ENCODE assay signal across 8 cellular contexts in genomic region chr12:45244561-45245348, GRCh38. TPM values are rescaled to one million over a fixed set of nuclear protein-coding genes. Genes with fewer than 3 reads are reported as not detected.
DNase-seq lines count a peak whose midpoint lies in the region; ATAC-seq and TF ChIP-seq lines count a peak whose summit lies in the region.

No MANE protein-coding gene starts in this region.

- no peaks in the 10 kb centered on the region for H3K36me3 ChIP-seq in upper lobe of right lung

- H3K4me3 ChIP-seq in upper lobe of right lung: no peak overlapping the region

- intact Hi-C loops in upper lobe of right lung (cut with DNase I): no loop called here

- peak; percentile 84 for ATAC-seq in GM19328 (IDR thresholded peaks at IDR 0.05; ENCODE audit: unreplicated experiment)
- peak; percentile 94 for ATAC-seq in HG03432 (IDR thresholded peaks at IDR 0.05; ENCODE audit: unreplicated experiment)
- peak; percentile 85 for ATAC-seq in upper lobe of right lung

- H3K27me3 ChIP-seq in upper lobe of right lung: no peaks in the 10 kb centered on the region

- H3K4me1 ChIP-seq in upper lobe of right lung: peaks cover 28% of the 10 kb centered on the region

- TF ChIP-seq CTCF in AG09319 (IDR thresholded peaks at IDR 0.05; ENCODE audit: low read depth, low read length): no peak
- no peak for TF ChIP-seq CTCF in upper lobe of right lung (IDR thresholded peaks at IDR 0.05)

- H3K9me3 ChIP-seq in upper lobe of right lung: no peaks in the 10 kb centered on the region

- DNase-seq in AG09319 (ENCODE audit: extremely low read depth, low read depth): peak; percentile 60
- DNase-seq in fibroblast of gingiva (ENCODE audit: low read depth): peak; percentile 81
- no peak for DNase-seq in upper lobe of right lung
- no peak for DNase-seq in SHP77 (lab: John Stamatoyannopoulos, UW)
- DNase-seq in NCI-H1105 (lab: John Stamatoyannopoulos, UW): no peak
- DNase-seq in NCI-H748 (lab: John Stamatoyannopoulos, UW; ENCODE audit: unreplicated experiment): no peak

- peak overlapping the region; percentile 1 for H3K27ac ChIP-seq in upper lobe of right lung

RNA-seq across cellular contexts. Expression of gene ANO6, which starts 28.9 kb away (rescaled TPM):
- 85.0 TPM for total RNA-seq in upper lobe of right lung

Comparison
In these comparisons a context has a peak if more than half of its experiments do, and no peak if none do; other contexts are left out.
1. DNase-seq: peak in AG09319 (single experiment) and fibroblast of gingiva (single experiment); none in upper lobe of right lung (single experiment), SHP77 (0 of 2), NCI-H1105 (single experiment) and NCI-H748 (single experiment).
2. Peak in every context shown above with its lines, with median percentiles within 50 percentile points of each other: ATAC-seq.